In the genomic region with DNA sequence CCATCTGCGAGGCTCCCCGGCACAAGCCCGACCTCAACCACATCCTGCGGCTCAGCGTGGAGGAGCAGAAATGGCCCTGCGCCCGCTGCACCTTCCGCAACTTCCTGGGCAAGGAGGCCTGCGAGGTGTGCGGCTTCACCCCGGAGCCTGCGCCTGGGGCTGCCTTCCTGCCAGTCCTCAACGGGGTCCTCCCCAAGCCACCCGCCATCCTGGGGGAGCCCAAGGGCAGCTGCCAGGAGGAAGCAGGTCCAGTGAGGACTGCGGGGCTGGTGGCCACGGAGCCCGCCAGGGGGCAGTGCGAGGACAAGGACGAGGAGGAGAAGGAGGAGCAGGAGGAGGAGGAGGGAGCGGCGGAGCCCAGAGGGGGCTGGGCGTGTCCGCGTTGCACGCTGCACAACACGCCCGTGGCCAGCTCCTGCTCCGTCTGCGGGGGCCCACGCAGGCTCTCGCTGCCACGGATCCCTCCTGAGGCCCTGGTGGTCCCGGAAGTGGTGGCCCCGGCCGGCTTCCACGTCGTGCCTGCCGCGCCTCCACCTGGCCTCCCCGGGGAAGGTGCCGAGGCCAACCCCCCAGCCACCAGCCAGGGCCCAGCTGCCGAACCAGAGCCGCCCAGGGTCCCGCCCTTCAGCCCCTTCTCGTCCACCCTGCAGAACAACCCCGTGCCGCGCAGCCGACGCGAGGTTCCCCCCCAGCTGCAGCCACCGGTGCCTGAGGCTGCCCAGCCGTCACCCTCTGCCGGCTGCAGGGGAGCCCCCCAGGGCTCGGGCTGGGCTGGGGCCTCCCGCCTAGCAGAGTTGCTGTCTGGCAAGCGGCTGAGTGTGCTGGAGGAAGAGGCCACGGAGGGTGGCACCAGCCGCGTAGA, we compare ENCODE assay signal across 6 cellular contexts. TPM values are rescaled to one million over a fixed set of nuclear protein-coding genes. Genes with fewer than 3 reads are reported as not detected.
DNase-seq lines count a peak whose midpoint lies in the region; ATAC-seq and TF ChIP-seq lines count a peak whose summit lies in the region.

No MANE protein-coding gene starts in this region.

- ATAC-seq in HG03432 (IDR thresholded peaks at IDR 0.05; ENCODE audit: unreplicated experiment) (peak; percentile 50), GM21737 (IDR thresholded peaks at IDR 0.05; ENCODE audit: unreplicated experiment) (no peak)

- no peaks in the 10 kb centered on the region for H3K36me3 ChIP-seq in kidney epithelial cell (ENCODE audit: control insufficient read depth, insufficient read depth, low read length)

- H3K4me3 ChIP-seq in kidney epithelial cell (ENCODE audit: low read depth, low read length), result no peak overlapping the region

- TF ChIP-seq CTCF in kidney epithelial cell (IDR thresholded peaks at IDR 0.05; ENCODE audit: insufficient read depth, low read length, poor library complexity, severe bottlenecking), result peak; percentile 60

- no peaks in the 10 kb centered on the region for H3K27me3 ChIP-seq in kidney epithelial cell (ENCODE audit: control insufficient read depth, insufficient read depth, low read length)

- DNase-seq in activated T-cell treated with anti-CD3 and anti-CD28 coated beads for 1 hour (ENCODE audit: low read depth), result peak; percentile 48
- no peak for DNase-seq in kidney epithelial cell (ENCODE audit: low read depth)
- no peak for DNase-seq in NK-92 (lab: John Stamatoyannopoulos, UW; ENCODE audit: unreplicated experiment)
- no peak for DNase-seq in HCEC 1CT

RNA-seq across cellular contexts. Expression of gene PRR35, which starts 13.1 kb away (rescaled TPM):
- not detected in 2 replicates for total RNA-seq in kidney epithelial cell

RNA-seq across cellular contexts. Expression of gene CAPN15, which starts 19.6 kb away (rescaled TPM):
- total RNA-seq in kidney epithelial cell, result 47.1 and 54.5 TPM in 2 replicates

RNA-seq across cellular contexts. Expression of gene NHLRC4, which starts 19.7 kb away (rescaled TPM):
- total RNA-seq in kidney epithelial cell, result 0.46 and 2.3 TPM in 2 replicates

RNA-seq across cellular contexts. Expression of gene PIGQ, which starts 22.6 kb away (rescaled TPM):
- 54.9 and 63.1 TPM in 2 replicates for total RNA-seq in kidney epithelial cell

RNA-seq across cellular contexts. Expression of gene RAB40C, which starts 42.7 kb away (rescaled TPM):
- 16.5 and 26.9 TPM in 2 replicates for total RNA-seq in kidney epithelial cell
